In genomic region chr3:174810256-174810655, GRCh38 we compare ENCODE assay signal across 19 cellular contexts. TPM values are rescaled to one million over a fixed set of nuclear protein-coding genes. Genes with fewer than 3 reads are reported as not detected.
DNase-seq lines count a peak whose midpoint lies in the region; ATAC-seq and TF ChIP-seq lines count a peak whose summit lies in the region.
"Had no signal": no experiment of that assay in that cellular context is flagged by ENCODE, and none has a peak within 500 bp of the region (broad histone marks: within the 10 kb centered on the region; RNA-seq: fewer than 3 reads in every experiment).

No MANE protein-coding gene starts in this region.

- intact Hi-C loops in colonic mucosa (cut with DNase I) (no loop called here), mucosa of descending colon (cut with DNase I, micrococcal nuclease) (no loop called here)

- H3K9ac ChIP-seq in colonic mucosa (ENCODE audit: low read depth in 2 of 2, low read length in 2 of 2): no peak overlapping the region

- H3K9me3 ChIP-seq in colonic mucosa: no peaks in the 10 kb centered on the region
- no peaks in the 10 kb centered on the region for H3K9me3 ChIP-seq in mucosa of descending colon
- H3K9me3 ChIP-seq: A549, SJSA1 had no signal

- TF ChIP-seq CTCF in NB4 (IDR thresholded peaks at IDR 0.05; ENCODE audit: low read depth, low read length): no peak
- no peak for TF ChIP-seq CTCF in colonic mucosa (IDR thresholded peaks at IDR 0.05)
- no peak for TF ChIP-seq CTCF in mucosa of descending colon (IDR thresholded peaks at IDR 0.05)

- H3K36me3 ChIP-seq in colonic mucosa: no peaks in the 10 kb centered on the region
- H3K36me3 ChIP-seq in mucosa of descending colon (ENCODE audit: low read depth): no peaks in the 10 kb centered on the region
- H3K36me3 ChIP-seq: SJSA1 had no signal

- H3K4me1 ChIP-seq in colonic mucosa (peaks cover 3% of the 10 kb centered on the region), mucosa of descending colon (ENCODE audit: low read depth) (no peaks in the 10 kb centered on the region)
- H3K4me1 ChIP-seq: A549, SJSA1 had no signal

- no peak overlapping the region for H3K4me3 ChIP-seq in NB4 (ENCODE audit: low read depth, low read length)
- no peak overlapping the region for H3K4me3 ChIP-seq in colonic mucosa
- H3K4me3 ChIP-seq in mucosa of descending colon: no peak overlapping the region
- H3K4me3 ChIP-seq: A549, SJSA1 had no signal

- peak; percentile 89 for ATAC-seq in mucosa of descending colon
- ATAC-seq in HG03097 (IDR thresholded peaks at IDR 0.05; ENCODE audit: low FRiP score, unreplicated experiment): no peak
- ATAC-seq: A549, Right ventricle myocardium inferior had no signal

- no peaks in the 10 kb centered on the region for H3K27me3 ChIP-seq in colonic mucosa
- H3K27me3 ChIP-seq: SJSA1 had no signal

- no peak overlapping the region for H3K27ac ChIP-seq in colonic mucosa
- H3K27ac ChIP-seq: A549, SJSA1 had no signal

- peak; percentile 39 for DNase-seq in HT-29 (ENCODE audit: low spot score)
- peak; percentile 3 for DNase-seq in NB4 (ENCODE audit: low read depth)
- peak; percentile 25 for DNase-seq in colonic mucosa
- peak in 1 of 3 donors; percentile 57 for DNase-seq in mucosa of descending colon
- no peak for DNase-seq in stimulated activated CD4-positive, alpha-beta T cell treated with anti-CD3 and anti-CD28 coated beads, Interleukin-4, amount 100 ng/mL, for 1 hour
- no peak for DNase-seq in putamen (ENCODE audit: low spot score)
- DNase-seq: DMS79 treated with DMSO at 0.1 percent for 48 hours, H7, KG1, NCI-H1105, NCI-H2029 treated with DMSO at 0.1 percent for 48 hours, NCI-H345, NCI-H524 treated with DMSO at 0.1 percent for 48 hours, NCI-H82 had no signal

- no peak for TF ChIP-seq POLR2A in NB4 (IDR thresholded peaks at IDR 0.05; ENCODE audit: extremely low read depth, insufficient read length)

RNA-seq across cellular contexts. Expression of gene NAALADL2, which starts 48.9 kb away (rescaled TPM):
- 4.4 and 9.4 TPM in 2 replicates for total RNA-seq in HT-29 (2014; rRNA removed; shearing (Covaris generic))
- total RNA-seq in colonic mucosa (10 to 100 TPM in 1 of 2 donors, 1 to 10 TPM in 1; 8.5 to 24.3 TPM), mucosa of descending colon (10 to 100 TPM; 18.4 to 43.9 (median 20.8) TPM)
- total RNA-seq: B cell had no signal

Comparison
In these comparisons a context has a peak if more than half of its experiments do, and no peak if none do; other contexts are left out.
1. DNase-seq: peak in HT-29 (single experiment), NB4 (single experiment) and colonic mucosa (single experiment); none in stimulated activated CD4-positive, alpha-beta T cell treated with anti-CD3 and anti-CD28 coated beads, Interleukin-4, amount 100 ng/mL, for 1 hour (single experiment) and putamen (single experiment).